ENCODE assay signal across 25 cellular contexts in the genomic region with DNA sequence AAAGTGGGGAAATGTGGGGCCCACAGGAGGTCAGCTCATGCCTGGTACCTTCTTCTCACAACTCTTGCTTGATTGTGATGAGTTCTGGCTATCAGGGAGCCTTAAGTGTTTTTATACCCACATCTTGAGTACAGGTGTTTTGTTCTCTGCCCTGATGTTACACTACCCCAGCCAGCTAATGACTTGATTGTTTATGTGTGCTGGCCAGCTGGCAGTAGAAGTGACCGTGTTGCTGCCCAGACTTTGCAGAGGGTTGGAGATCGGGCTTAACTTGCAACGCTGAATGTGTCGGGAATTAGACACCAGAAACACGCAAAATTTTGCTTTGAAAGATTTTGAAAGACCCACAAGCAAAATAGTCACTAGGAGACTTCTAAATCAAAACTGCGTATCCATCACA. TPM values are rescaled to one million over a fixed set of nuclear protein-coding genes. Genes with fewer than 3 reads are reported as not detected.
DNase-seq lines count a peak whose midpoint lies in the region; ATAC-seq, FAIRE-seq and TF ChIP-seq lines count a peak whose summit lies in the region.
"Had no signal": no experiment of that assay in that cellular context is flagged by ENCODE, and none has a peak within 500 bp of the region (broad histone marks: within the 10 kb centered on the region; RNA-seq: fewer than 3 reads in every experiment).

No MANE protein-coding gene starts in this region.

- H3K4me1 ChIP-seq in body of pancreas (peaks cover 11% of the 10 kb centered on the region), stomach (peaks cover 0 to 20% (median 8%) of the 10 kb centered on the region in 4 donors)
- H3K4me1 ChIP-seq: BLaER1 treated with 17β-estradiol and CSF1 and Interleukin-3, amounts not matched to agents 10 nM and 100 nM; Peyer's patch; SJCRH30 had no signal

- H3K4me1 Mint-ChIP-seq in type B pancreatic cell (ENCODE audit: unreplicated experiment), result no peaks in the 10 kb centered on the region
- H3K4me1 Mint-ChIP-seq: IgD-negative memory B cell had no signal

- H3K36me3 Mint-ChIP-seq in type B pancreatic cell, result peaks cover 11% of the 10 kb centered on the region
- H3K36me3 Mint-ChIP-seq: IgD-negative memory B cell had no signal

- H3K4me3 Mint-ChIP-seq in type B pancreatic cell, result no peak overlapping the region
- H3K4me3 Mint-ChIP-seq: CD8-positive, alpha-beta T cell; IgD-negative memory B cell had no signal

- DNase-seq in LNCaP clone FGC (ENCODE audit: low read depth) (peak; percentile 18), body of pancreas (no peak), stomach (no peak), D721Med (ENCODE audit: insufficient read length, low spot score) (no peak), ACHN (no peak), type B pancreatic cell (ENCODE audit: extremely low spot score, unreplicated experiment) (no peak)
- DNase-seq: Calu3; CD8-positive, alpha-beta T cell; GOT3; HCEC 1CT; MV-4-11; NCI-H1105 treated with DMSO at 0.1 percent for 48 hours; NCI-H2081; NCI-H2171; NCI-H345; NCI-H524; NCI-H774; Peyer's patch; SJCRH30 had no signal

- TF ChIP-seq CTCF in LNCaP clone FGC (IDR thresholded peaks at IDR 0.05; ENCODE audit: control insufficient read depth, extremely low read depth, insufficient read depth) (no peak), body of pancreas (IDR thresholded peaks at IDR 0.05) (no peak), stomach (IDR thresholded peaks at IDR 0.05) (no peak), D721Med (IDR thresholded peaks at IDR 0.05; ENCODE audit: insufficient read depth, missing control alignments) (no peak), type B pancreatic cell (conservative IDR thresholded peaks at IDR 0.05) (no peak)

- no peak overlapping the region for H3K4me3 ChIP-seq in LNCaP clone FGC (ENCODE audit: low read depth, low read length)
- H3K4me3 ChIP-seq in body of pancreas, result no peak overlapping the region
- H3K4me3 ChIP-seq in stomach, result no peak overlapping the region
- H3K4me3 ChIP-seq: BLaER1 treated with 17β-estradiol and CSF1 and Interleukin-3, amounts not matched to agents 10 nM and 100 nM; Peyer's patch; SJCRH30 had no signal

- FAIRE-seq in D721Med (lab: Jason Lieb, UNC), result no peak
- FAIRE-seq: G401.6, GM12892 had no signal

- H3K27me3 Mint-ChIP-seq in type B pancreatic cell, result no peaks in the 10 kb centered on the region

- H3K27ac ChIP-seq in body of pancreas, result peak overlapping the region in 2 of 4 donors; percentile 4 to 42
- H3K27ac ChIP-seq in layer of hippocampus (ENCODE audit: low read depth, low read length), result peak overlapping the region; percentile 66
- peak overlapping the region in 4 of 5 donors; percentile 44 to 67 (median 56) for H3K27ac ChIP-seq in stomach
- H3K27ac ChIP-seq: BLaER1 treated with 17β-estradiol and CSF1 and Interleukin-3, amounts not matched to agents 10 nM and 100 nM; Peyer's patch; SJCRH30 had no signal

- no peak for TF ChIP-seq POLR2A in body of pancreas (IDR thresholded peaks at IDR 0.05)
- TF ChIP-seq POLR2A in stomach (IDR thresholded peaks at IDR 0.05), result no peak

- no peaks in the 10 kb centered on the region for H3K9me3 ChIP-seq in body of pancreas
- H3K9me3 ChIP-seq in stomach, result peaks cover 0 to 12% (median 9%) of the 10 kb centered on the region in 4 donors
- H3K9me3 ChIP-seq: SJCRH30 had no signal

- in situ Hi-C loops in ACHN (cut with HindIII; ENCODE audit: low pct_ligation_motif_present, low pct_unique_long_range_greater_than_20kb, low sequenced_read_pairs), result no loop called here

- no peaks in the 10 kb centered on the region for H3K36me3 ChIP-seq in body of pancreas (replicated peaks in 1 of 2; ENCODE audit: insufficient read depth in 1 of 2, low read depth in 2 of 2)
- H3K36me3 ChIP-seq in stomach, result no peaks in the 10 kb centered on the region
- H3K36me3 ChIP-seq: BLaER1 treated with 17β-estradiol and CSF1 and Interleukin-3, amounts not matched to agents 10 nM and 100 nM; Peyer's patch; SJCRH30 had no signal

- peaks cover 5% of the 10 kb centered on the region for H3K9me3 Mint-ChIP-seq in type B pancreatic cell

- 81 to 94% methylated on average over 6 of the region's 6 CpGs for WGBS in body of pancreas, 2 donors
- 39 to 67% (median 51%) methylated on average over 6 of the region's 6 CpGs; no CpG with 5 or more reads in 1 of the 5 donors for WGBS in stomach, 5 donors

- no peaks in the 10 kb centered on the region for H3K27me3 ChIP-seq in body of pancreas
- H3K27me3 ChIP-seq in layer of hippocampus (ENCODE audit: control insufficient read depth, insufficient read depth, low read length), result no peaks in the 10 kb centered on the region
- H3K27me3 ChIP-seq in stomach, result no peaks in the 10 kb centered on the region
- H3K27me3 ChIP-seq: BLaER1 treated with 17β-estradiol and CSF1 and Interleukin-3, amounts not matched to agents 10 nM and 100 nM; Peyer's patch; SJCRH30 had no signal

- intact Hi-C loops in body of pancreas (cut with DNase I), result no loop called here
- intact Hi-C loops in stomach (cut with DNase I; ENCODE audit: low total_unique reads), result no loop called here

- no peak overlapping the region for H3K27ac Mint-ChIP-seq in type B pancreatic cell
- H3K27ac Mint-ChIP-seq: CD8-positive, alpha-beta T cell; IgD-negative memory B cell had no signal

- TF ChIP-seq EP300 in stomach (IDR thresholded peaks at IDR 0.05), result no peak

- peak; percentile 28 for ATAC-seq in body of pancreas
- ATAC-seq: CD8-positive, alpha-beta T cell had no signal

RNA-seq across cellular contexts. Expression of a gene that starts 16.9 kb away (rescaled TPM):
- total RNA-seq in body of pancreas, result 1 to 10 TPM; 6.2 to 8.9 TPM
- 10 to 100 TPM in 3 of 5 donors, 1 to 10 TPM in 2; 1.8 to 42.4 (median 11.7) TPM for total RNA-seq in stomach
- polyA plus RNA-seq in stomach, result 10 to 100 TPM in 1 of 3 donors, 1 to 10 TPM in 1, under 1 TPM in 1; 0.93 to 11.5 (median 1.2) TPM
- total RNA-seq in type B pancreatic cell (ENCODE audit: low replicate concordance), result 2.2 and 4.0 TPM in 2 replicates
- total RNA-seq: M059J had no signal
- polyA plus RNA-seq: IgD-negative memory B cell had no signal

RNA-seq across cellular contexts. Expression of a gene that starts 49.3 kb away (rescaled TPM):
- total RNA-seq in body of pancreas (10 to 100 TPM in 1 of 2 donors, 1 to 10 TPM in 1; 4.7 to 10.9 TPM), stomach (10 to 100 TPM in 3 of 5 donors, 1 to 10 TPM in 2; 1.8 to 35.2 (median 18.9) TPM), type B pancreatic cell (ENCODE audit: low replicate concordance) (20.8 and 27.5 TPM in 2 replicates)
- polyA plus RNA-seq in stomach, result 10 to 100 TPM in 1 of 3 donors, 1 to 10 TPM in 2; 1.6 to 13.9 (median 2.4) TPM
- polyA plus RNA-seq: IgD-negative memory B cell had no signal
